Comparison of ENCODE assay signal across 1 cellular context in the genomic region with DNA sequence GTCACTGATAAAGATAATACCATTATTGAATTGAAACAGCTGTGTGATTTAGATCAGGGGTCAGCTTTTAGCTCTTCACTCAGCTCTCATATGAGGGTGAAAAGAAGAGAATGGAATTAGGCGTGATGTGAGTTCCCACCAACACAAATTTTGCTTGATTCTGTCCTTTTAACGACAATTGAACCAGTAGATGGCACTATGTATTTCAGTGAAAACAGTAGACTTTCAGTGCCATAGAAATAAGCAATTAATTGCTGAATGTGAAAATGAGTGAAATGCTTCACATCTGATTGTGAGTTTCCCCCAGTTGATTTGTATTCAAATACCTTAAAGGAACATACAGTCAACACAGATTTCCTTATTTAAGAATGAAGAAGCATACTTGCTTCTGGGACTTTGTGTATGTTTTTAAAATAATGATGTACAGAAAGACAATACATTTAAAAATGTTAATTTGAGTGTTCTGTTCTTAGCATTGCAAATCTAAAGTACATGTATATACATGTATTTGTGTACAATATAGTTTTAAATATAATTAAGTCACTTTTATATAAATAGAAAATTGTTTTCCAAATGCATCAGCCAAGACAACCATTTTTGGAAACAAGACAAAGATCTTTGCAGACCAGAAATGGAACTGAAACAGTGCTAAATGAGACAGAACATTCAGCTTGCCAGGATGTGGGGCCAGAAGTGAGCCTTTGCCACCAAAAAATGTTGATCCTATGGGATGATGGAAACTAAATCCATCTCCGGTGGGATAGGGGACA.
A peak's percentile ranks its signal among the peaks of the same experiment; 100 is the strongest.
TF ChIP-seq lines count a peak whose summit lies in the region.

No MANE protein-coding gene starts in this region.

TF ChIP-seq in K562, 482 proteins besides CTCF, POLR2A, EP300 and RAD21:
- no peak for TF ChIP-seq RERE (CRISPR knock-in tag; IDR thresholded peaks at IDR 0.05; ENCODE audit: borderline replicate concordance)
- TF ChIP-seq MXI1 (IDR thresholded peaks at IDR 0.05; ENCODE audit: low read depth, low read length): no peak
- TF ChIP-seq, protein P1, sequence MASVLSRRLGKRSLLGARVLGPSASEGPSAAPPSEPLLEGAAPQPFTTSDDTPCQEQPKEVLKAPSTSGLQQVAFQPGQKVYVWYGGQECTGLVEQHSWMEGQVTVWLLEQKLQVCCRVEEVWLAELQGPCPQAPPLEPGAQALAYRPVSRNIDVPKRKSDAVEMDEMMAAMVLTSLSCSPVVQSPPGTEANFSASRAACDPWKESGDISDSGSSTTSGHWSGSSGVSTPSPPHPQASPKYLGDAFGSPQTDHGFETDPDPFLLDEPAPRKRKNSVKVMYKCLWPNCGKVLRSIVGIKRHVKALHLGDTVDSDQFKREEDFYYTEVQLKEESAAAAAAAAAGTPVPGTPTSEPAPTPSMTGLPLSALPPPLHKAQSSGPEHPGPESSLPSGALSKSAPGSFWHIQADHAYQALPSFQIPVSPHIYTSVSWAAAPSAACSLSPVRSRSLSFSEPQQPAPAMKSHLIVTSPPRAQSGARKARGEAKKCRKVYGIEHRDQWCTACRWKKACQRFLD (CRISPR knock-in tag; IDR thresholded peaks at IDR 0.05): no peak
- no peak for TF ChIP-seq ZNF57 (CRISPR knock-in tag; IDR thresholded peaks at IDR 0.05)
- TF ChIP-seq MLX (CRISPR knock-in tag; conservative IDR thresholded peaks at IDR 0.05): no peak
- no peak for TF ChIP-seq BHLHE40 (IDR thresholded peaks at IDR 0.05; ENCODE audit: low read length)
- no peak for TF ChIP-seq ZBTB49 (CRISPR knock-in tag; IDR thresholded peaks at IDR 0.05; ENCODE audit: borderline replicate concordance)
- TF ChIP-seq ZNF707 (CRISPR knock-in tag; conservative IDR thresholded peaks at IDR 0.05): no peak
- 0 out of 2 replicates have a peak, but pooled peaks have one; percentile 2 for TF ChIP-seq CEBPB (tag; IDR thresholded peaks at IDR 0.05)
